17 cellular contexts compared by ENCODE assay signal in genomic region chr15:88542342-88542733, GRCh38. TPM values are rescaled to one million over a fixed set of nuclear protein-coding genes. Genes with fewer than 3 reads are reported as not detected.
DNase-seq lines count a peak whose midpoint lies in the region; ATAC-seq and TF ChIP-seq lines count a peak whose summit lies in the region.
"Had no signal": no experiment of that assay in that cellular context is flagged by ENCODE, and none has a peak within 500 bp of the region (broad histone marks: within the 10 kb centered on the region; RNA-seq: fewer than 3 reads in every experiment).

No MANE protein-coding gene starts in this region.

- TF ChIP-seq CTCF in sigmoid colon (IDR thresholded peaks at IDR 0.05): no peak
- TF ChIP-seq CTCF in type B pancreatic cell (conservative IDR thresholded peaks at IDR 0.05): no peak

- DNase-seq in EL (peak; percentile 70), left ventricle myocardium superior (no peak), sigmoid colon (peak; percentile 79), DMS 273 treated with DMSO at 0.1 percent for 48 hours (lab: John Stamatoyannopoulos, UW) (no peak), type B pancreatic cell (ENCODE audit: extremely low spot score, unreplicated experiment) (no peak)
- DNase-seq: activated CD4-positive, CD25-positive, alpha-beta regulatory T cell treated with anti-CD3 and anti-CD28 coated beads, Interleukin-2, amount 50 U/mL, for 72 hours; activated effector memory CD4-positive, alpha-beta T cell treated with Interleukin-2 at 50 U/mL for 16 hours; adrenal gland; COR-L47; effector memory CD8-positive, alpha-beta T cell; NCI-H187 treated with DMSO at 0.1 percent for 48 hours; SHP77 treated with DMSO at 0.1 percent for 48 hours; T-helper 17 cell had no signal

- H3K27me3 ChIP-seq in HUES64 (ENCODE audit: insufficient read depth, low read length) (no peaks in the 10 kb centered on the region), sigmoid colon (no peaks in the 10 kb centered on the region)
- H3K27me3 ChIP-seq: adrenal gland had no signal

- peak overlapping the region; percentile 89; the same call in 1 of the 2 replicates for H3K27ac ChIP-seq in HUES64 (ENCODE audit: low read depth, low read length)
- peak overlapping the region in 3 of 4 donors; percentile 73 to 90 (median 84) for H3K27ac ChIP-seq in sigmoid colon
- H3K27ac ChIP-seq: adrenal gland had no signal

- H3K9me3 ChIP-seq in HUES64 (ENCODE audit: insufficient read depth, low read depth, low read length) (no peaks in the 10 kb centered on the region), sigmoid colon (no peaks in the 10 kb centered on the region)
- H3K9me3 ChIP-seq: adrenal gland had no signal

- H3K4me3 Mint-ChIP-seq in type B pancreatic cell: no peak overlapping the region
- H3K4me3 Mint-ChIP-seq: effector memory CD8-positive, alpha-beta T cell; stimulated activated naive CD8-positive, alpha-beta T cell treated with anti-CD3 and anti-CD28 coated beads, Interleukin-15, Interleukin-2, amounts not matched to agents 100 ng/mL and 50 ng/mL, for 24 hours; T-helper 17 cell had no signal

- no peak overlapping the region for H3K27ac Mint-ChIP-seq in type B pancreatic cell
- H3K27ac Mint-ChIP-seq: effector memory CD8-positive, alpha-beta T cell; stimulated activated naive CD8-positive, alpha-beta T cell treated with anti-CD3 and anti-CD28 coated beads, Interleukin-15, Interleukin-2, amounts not matched to agents 100 ng/mL and 50 ng/mL, for 24 hours; T-helper 17 cell had no signal

- H3K9me3 Mint-ChIP-seq in type B pancreatic cell: no peaks in the 10 kb centered on the region
- H3K9me3 Mint-ChIP-seq: effector memory CD8-positive, alpha-beta T cell; stimulated activated naive CD8-positive, alpha-beta T cell treated with anti-CD3 and anti-CD28 coated beads, Interleukin-15, Interleukin-2, amounts not matched to agents 100 ng/mL and 50 ng/mL, for 24 hours had no signal

- no peak overlapping the region for H3K4me3 ChIP-seq in HUES64 (ENCODE audit: low read length)
- no peak overlapping the region for H3K4me3 ChIP-seq in sigmoid colon
- H3K4me3 ChIP-seq: adrenal gland had no signal

- H3K4me1 Mint-ChIP-seq in type B pancreatic cell (ENCODE audit: unreplicated experiment): peaks cover 21% of the 10 kb centered on the region

- no peaks in the 10 kb centered on the region for H3K27me3 Mint-ChIP-seq in type B pancreatic cell
- H3K27me3 Mint-ChIP-seq: effector memory CD8-positive, alpha-beta T cell; stimulated activated naive CD8-positive, alpha-beta T cell treated with anti-CD3 and anti-CD28 coated beads, Interleukin-15, Interleukin-2, amounts not matched to agents 100 ng/mL and 50 ng/mL, for 24 hours; T-helper 17 cell had no signal

- H3K4me1 ChIP-seq in HUES64 (ENCODE audit: insufficient read depth, low read length) (peaks cover 39% of the 10 kb centered on the region), sigmoid colon (peaks cover 0 to 51% (median 28%) of the 10 kb centered on the region in 4 donors)

- intact Hi-C loops in left ventricle myocardium superior (cut with micrococcal nuclease): no loop called here
- intact Hi-C loops in sigmoid colon (cut with DNase I): loop anchor here (2.0 to 10.0 kb wide), 2 partner anchors 74 to 562 kb away; no protein-coding TSS in a partner anchor

- peak overlapping the region; percentile 26; the same call in 1 of the 2 replicates for H3K9ac ChIP-seq in HUES64 (ENCODE audit: low read depth, low read length)

- peaks cover 2% of the 10 kb centered on the region; the same call in 1 of the 2 replicates for H3K36me3 ChIP-seq in HUES64 (ENCODE audit: insufficient read depth, low read length)
- no peaks in the 10 kb centered on the region for H3K36me3 ChIP-seq in sigmoid colon
- H3K36me3 ChIP-seq: adrenal gland had no signal

- peaks cover 10% of the 10 kb centered on the region for H3K36me3 Mint-ChIP-seq in type B pancreatic cell

- peak; percentile 8 for ATAC-seq in left ventricle myocardium superior
- ATAC-seq in HG03442 (IDR thresholded peaks at IDR 0.05; ENCODE audit: unreplicated experiment): no peak
- ATAC-seq in GM18517 (IDR thresholded peaks at IDR 0.05; ENCODE audit: unreplicated experiment): no peak
- ATAC-seq: effector memory CD8-positive, alpha-beta T cell; T-helper 17 cell had no signal

- 88% methylated on average over 8 of the region's 8 CpGs for WGBS in HUES64
- WGBS in sigmoid colon, 2 donors: 73 to 85% methylated on average over 8 of the region's 8 CpGs

- TF ChIP-seq POLR2A in sigmoid colon (IDR thresholded peaks at IDR 0.05): no peak

- TF ChIP-seq EP300 in sigmoid colon (IDR thresholded peaks at IDR 0.05): peak in 3 of 4 donors; percentile 33 to 69 (median 52)

RNA-seq across cellular contexts. Expression of gene DET1, which starts 4.1 kb away (rescaled TPM):
- 7.4 TPM for polyA plus RNA-seq in HUES64 (2013, experiment 1 of 2)
- 8.2 TPM for polyA plus RNA-seq in HUES64 (2013, experiment 2 of 2)
- total RNA-seq in left ventricle myocardium superior (7.6 TPM), sigmoid colon (10 to 100 TPM in 1 of 4 donors, 1 to 10 TPM in 3; 7.4 to 13.0 (median 8.8) TPM), type B pancreatic cell (ENCODE audit: low replicate concordance) (4.4 and 10.7 TPM in 2 replicates)
- 1 to 10 TPM; 2.4 to 3.6 (median 2.8) TPM for polyA plus RNA-seq in sigmoid colon

Comparison
In these comparisons a context has a peak if more than half of its experiments do, and no peak if none do; other contexts are left out.
1. DNase-seq: peak in EL (single experiment) and sigmoid colon (single experiment); none in left ventricle myocardium superior (single experiment), DMS 273 treated with DMSO at 0.1 percent for 48 hours (single experiment) and type B pancreatic cell (single experiment).